ENCODE assay signal across 8 cellular contexts in the genomic region with DNA sequence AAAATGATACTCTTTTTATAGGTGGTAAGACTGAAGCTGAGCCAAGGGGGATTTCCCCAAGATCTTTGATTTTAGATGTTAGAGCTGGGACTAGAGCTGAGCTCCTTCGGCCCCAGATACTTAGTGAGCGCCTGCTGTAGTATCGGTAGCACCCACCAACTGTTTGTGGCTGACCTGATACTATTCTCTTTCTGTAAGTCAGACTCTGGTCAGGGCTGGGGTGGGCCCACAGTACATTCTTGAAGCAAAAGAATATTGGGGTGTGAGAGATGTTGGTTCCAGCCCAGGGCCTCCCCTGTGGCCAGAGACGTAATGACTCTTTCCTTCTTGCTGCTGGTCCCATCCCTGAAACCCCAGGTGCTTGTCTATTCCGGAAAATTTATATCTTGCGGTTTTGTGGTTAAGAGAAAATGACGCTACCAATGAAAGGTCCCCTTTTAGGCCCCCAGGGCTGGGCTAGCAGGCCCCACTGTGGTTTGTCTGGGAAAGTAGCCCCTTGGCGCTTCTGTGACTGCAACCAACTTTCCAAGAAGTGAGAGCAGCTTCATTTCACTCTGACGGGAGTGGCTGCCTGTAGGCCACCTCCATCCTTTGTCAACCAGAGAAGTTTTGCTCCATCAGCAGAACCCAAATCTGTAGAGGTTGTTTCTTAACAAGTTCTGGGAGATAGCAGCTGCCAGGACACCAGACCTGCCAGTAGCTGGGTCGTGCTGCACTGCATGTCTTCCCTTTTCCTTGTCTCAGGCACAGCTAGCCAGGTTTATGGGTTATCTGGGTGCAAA.
DNase-seq lines count a peak whose midpoint lies in the region; ATAC-seq, FAIRE-seq and TF ChIP-seq lines count a peak whose summit lies in the region.

No MANE protein-coding gene starts in this region.

- H3K4me3 ChIP-seq in MM.1S (ENCODE audit: low read length): no peak overlapping the region
- H3K4me3 ChIP-seq in thyroid gland (replicated peaks in 1 of 3): no peak overlapping the region

- H3K36me3 Mint-ChIP-seq in activated T-cell treated with anti-CD3 and anti-CD28 coated beads, Interleukin-2, amount 50 U/mL, for 72 hours (ENCODE audit: insufficient read depth in 2 of 2): no peaks in the 10 kb centered on the region
- H3K36me3 Mint-ChIP-seq in type B pancreatic cell: no peaks in the 10 kb centered on the region

- H3K79me2 ChIP-seq in MM.1S (ENCODE audit: low read length): no peaks in the 10 kb centered on the region

- H3K9me3 ChIP-seq in MM.1S (replicated peaks; ENCODE audit: insufficient read depth, low read length) (no peaks in the 10 kb centered on the region), thyroid gland (no peaks in the 10 kb centered on the region)

- peaks cover 24% of the 10 kb centered on the region for H3K4me1 ChIP-seq in MM.1S (ENCODE audit: low read length)
- H3K4me1 ChIP-seq in thyroid gland: peaks cover 55 to 74% of the 10 kb centered on the region in 2 donors

- peaks cover 76% of the 10 kb centered on the region for H3K27me3 ChIP-seq in MM.1S (replicated peaks; ENCODE audit: insufficient read depth, low read length)
- H3K27me3 ChIP-seq in thyroid gland: no peaks in the 10 kb centered on the region

- peaks cover 21% of the 10 kb centered on the region for H3F3A ChIP-seq in MM.1S (ENCODE audit: insufficient read depth, low read length)

- peak; percentile 82 for ATAC-seq in GM21786 (IDR thresholded peaks at IDR 0.05; ENCODE audit: unreplicated experiment)
- peak; percentile 84 to 88 for ATAC-seq in activated T-cell treated with anti-CD3 and anti-CD28 coated beads, Interleukin-2, amount 50 U/mL, for 72 hours (replicated peaks in 1 of 2)

- H4K20me1 ChIP-seq in MM.1S (ENCODE audit: insufficient read depth, low read length): peaks cover 14% of the 10 kb centered on the region

- DNase-seq in GM12892 (ENCODE audit: insufficient read length): peak; percentile 76
- peak; percentile 84 for DNase-seq in MM.1S
- DNase-seq in activated T-cell treated with anti-CD3 and anti-CD28 coated beads, Interleukin-2, amount 50 U/mL, for 72 hours: peak; percentile 85 to 89
- peak; percentile 13 to 31 for DNase-seq in stimulated activated CD4-positive, alpha-beta T cell treated with anti-CD3 and anti-CD28 coated beads, Interleukin-4, amount 100 ng/mL, for 4 hours
- no peak for DNase-seq in NCI-H1105 treated with DMSO at 0.1 percent for 48 hours (lab: John Stamatoyannopoulos, UW)
- no peak for DNase-seq in type B pancreatic cell (ENCODE audit: extremely low spot score, unreplicated experiment)
- no peak for DNase-seq in thyroid gland

- H2AFZ ChIP-seq in MM.1S (ENCODE audit: low read length): no peak overlapping the region

- H3K4me1 Mint-ChIP-seq in activated T-cell treated with anti-CD3 and anti-CD28 coated beads, Interleukin-2, amount 50 U/mL, for 72 hours (ENCODE audit: low read depth): peaks cover 83% of the 10 kb centered on the region
- H3K4me1 Mint-ChIP-seq in type B pancreatic cell (ENCODE audit: unreplicated experiment): peaks cover 22% of the 10 kb centered on the region

- H3K36me3 ChIP-seq in MM.1S (replicated peaks; ENCODE audit: insufficient read depth, low read length) (no peaks in the 10 kb centered on the region), thyroid gland (no peaks in the 10 kb centered on the region)

- peak; percentile 87 for FAIRE-seq in GM12892 (lab: Jason Lieb, UNC)

- H3K4me2 ChIP-seq in MM.1S (ENCODE audit: low read depth, low read length): peak overlapping the region; percentile 51

- H3K9me3 Mint-ChIP-seq in activated T-cell treated with anti-CD3 and anti-CD28 coated beads, Interleukin-2, amount 50 U/mL, for 72 hours: no peaks in the 10 kb centered on the region
- no peaks in the 10 kb centered on the region for H3K9me3 Mint-ChIP-seq in type B pancreatic cell

- intact Hi-C loops in thyroid gland (cut with DNase I): no loop called here

- H3K9me2 ChIP-seq in MM.1S (replicated peaks; ENCODE audit: insufficient read depth, low read length): no peaks in the 10 kb centered on the region

- peak overlapping the region; percentile 80 to 82 for H3K4me3 Mint-ChIP-seq in activated T-cell treated with anti-CD3 and anti-CD28 coated beads, Interleukin-2, amount 50 U/mL, for 72 hours
- no peak overlapping the region for H3K4me3 Mint-ChIP-seq in type B pancreatic cell

- no peak overlapping the region for H3K27ac ChIP-seq in MM.1S (ENCODE audit: low read length)
- peak overlapping the region in 1 of 3 donors; percentile 39 for H3K27ac ChIP-seq in thyroid gland

- no peaks in the 10 kb centered on the region for H3K27me3 Mint-ChIP-seq in activated T-cell treated with anti-CD3 and anti-CD28 coated beads, Interleukin-2, amount 50 U/mL, for 72 hours (ENCODE audit: low read depth)
- H3K27me3 Mint-ChIP-seq in type B pancreatic cell: no peaks in the 10 kb centered on the region

- 93 to 97% methylated on average over 9 to 10 of the region's 10 CpGs for WGBS in thyroid gland, 2 donors

- TF ChIP-seq POLR2A in GM12892 (IDR thresholded peaks at IDR 0.05; ENCODE audit: low read depth, low read length): no peak
- TF ChIP-seq POLR2A in thyroid gland (IDR thresholded peaks at IDR 0.05): no peak

- peak overlapping the region; percentile 99 for H3K27ac Mint-ChIP-seq in activated T-cell treated with anti-CD3 and anti-CD28 coated beads, Interleukin-2, amount 50 U/mL, for 72 hours
- no peak overlapping the region for H3K27ac Mint-ChIP-seq in type B pancreatic cell

- H3K9ac ChIP-seq in MM.1S (ENCODE audit: low read length): no peak overlapping the region

- TF ChIP-seq CTCF in MM.1S (IDR thresholded peaks at IDR 0.05; ENCODE audit: low read length): no peak
- no peak for TF ChIP-seq CTCF in type B pancreatic cell (conservative IDR thresholded peaks at IDR 0.05)
- TF ChIP-seq CTCF in thyroid gland (IDR thresholded peaks at IDR 0.05): no peak

Comparison
In these comparisons a context has a peak if more than half of its experiments do, and no peak if none do; other contexts are left out.
1. DNase-seq: peak in GM12892 (single experiment), MM.1S (single experiment), activated T-cell treated with anti-CD3 and anti-CD28 coated beads, Interleukin-2, amount 50 U/mL, for 72 hours (2 of 2) and stimulated activated CD4-positive, alpha-beta T cell treated with anti-CD3 and anti-CD28 coated beads, Interleukin-4, amount 100 ng/mL, for 4 hours (2 of 2); none in NCI-H1105 treated with DMSO at 0.1 percent for 48 hours (single experiment), type B pancreatic cell (single experiment) and thyroid gland (0 of 2).